In genomic region chr10:30384791-30385201, GRCh38 we compare ENCODE assay signal across 8 cellular contexts.
DNase-seq lines count a peak whose midpoint lies in the region; ATAC-seq and TF ChIP-seq lines count a peak whose summit lies in the region.

No MANE protein-coding gene starts in this region.

- no peak overlapping the region for H3K27ac Mint-ChIP-seq in stimulated activated memory B cell treated with anti-CD40 and anti-IgM and Interleukin-4, amounts not matched to agents 10 μg/mL and 1 μg/mL and 100 μg/mL, for 72 hours

- H3K4me1 Mint-ChIP-seq in stimulated activated memory B cell treated with anti-CD40 and anti-IgM and Interleukin-4, amounts not matched to agents 10 μg/mL and 1 μg/mL and 100 μg/mL, for 72 hours = no peaks in the 10 kb centered on the region

- H3K4me3 Mint-ChIP-seq in stimulated activated memory B cell treated with anti-CD40 and anti-IgM and Interleukin-4, amounts not matched to agents 10 μg/mL and 1 μg/mL and 100 μg/mL, for 72 hours = no peak overlapping the region

- ATAC-seq in stimulated activated memory B cell treated with anti-CD40 and anti-IgM and Interleukin-4, amounts not matched to agents 10 μg/mL and 1 μg/mL and 100 μg/mL, for 72 hours = peak; percentile 45
- no peak for ATAC-seq in GM21528 (IDR thresholded peaks at IDR 0.05; ENCODE audit: low FRiP score, unreplicated experiment)

- in situ Hi-C loops in GM13976 (cut with MboI; ENCODE audit: low sequenced_read_pairs, unreplicated experiment) = no loop called here

- peak; percentile 38 for TF ChIP-seq CTCF in GM13976 (IDR thresholded peaks at IDR 0.05; ENCODE audit: borderline replicate concordance, control extremely low read depth, extremely low read depth, insufficient read depth, missing control alignments)

- DNase-seq in Ammon's horn (ENCODE audit: low spot score) = peak; percentile 22
- DNase-seq in GM13976 (ENCODE audit: low spot score) = peak; percentile 44
- peak; percentile 61 for DNase-seq in RKO (ENCODE audit: low spot score)
- peak; percentile 29 for DNase-seq in fibroblast of peridontal ligament (ENCODE audit: extremely low read depth)
- no peak for DNase-seq in T1000 (lab: John Stamatoyannopoulos, UW)
- DNase-seq in stimulated activated CD4-positive, alpha-beta T cell treated with anti-CD3 and anti-CD28 coated beads, Interleukin-4, amount 100 ng/mL, for 24 hours = no peak

- H3K27me3 Mint-ChIP-seq in stimulated activated memory B cell treated with anti-CD40 and anti-IgM and Interleukin-4, amounts not matched to agents 10 μg/mL and 1 μg/mL and 100 μg/mL, for 72 hours = peaks cover 37% of the 10 kb centered on the region

- peaks cover 3% of the 10 kb centered on the region for H3K9me3 Mint-ChIP-seq in stimulated activated memory B cell treated with anti-CD40 and anti-IgM and Interleukin-4, amounts not matched to agents 10 μg/mL and 1 μg/mL and 100 μg/mL, for 72 hours

- H3K36me3 Mint-ChIP-seq in stimulated activated memory B cell treated with anti-CD40 and anti-IgM and Interleukin-4, amounts not matched to agents 10 μg/mL and 1 μg/mL and 100 μg/mL, for 72 hours = no peaks in the 10 kb centered on the region

Comparison
In these comparisons a context has a peak if more than half of its experiments do, and no peak if none do; other contexts are left out.
1. DNase-seq: peak in Ammon's horn (single experiment), GM13976 (single experiment), RKO (single experiment) and fibroblast of peridontal ligament (single experiment); none in T1000 (single experiment) and stimulated activated CD4-positive, alpha-beta T cell treated with anti-CD3 and anti-CD28 coated beads, Interleukin-4, amount 100 ng/mL, for 24 hours (single experiment).